8 cellular contexts compared by ENCODE assay signal in the genomic region with DNA sequence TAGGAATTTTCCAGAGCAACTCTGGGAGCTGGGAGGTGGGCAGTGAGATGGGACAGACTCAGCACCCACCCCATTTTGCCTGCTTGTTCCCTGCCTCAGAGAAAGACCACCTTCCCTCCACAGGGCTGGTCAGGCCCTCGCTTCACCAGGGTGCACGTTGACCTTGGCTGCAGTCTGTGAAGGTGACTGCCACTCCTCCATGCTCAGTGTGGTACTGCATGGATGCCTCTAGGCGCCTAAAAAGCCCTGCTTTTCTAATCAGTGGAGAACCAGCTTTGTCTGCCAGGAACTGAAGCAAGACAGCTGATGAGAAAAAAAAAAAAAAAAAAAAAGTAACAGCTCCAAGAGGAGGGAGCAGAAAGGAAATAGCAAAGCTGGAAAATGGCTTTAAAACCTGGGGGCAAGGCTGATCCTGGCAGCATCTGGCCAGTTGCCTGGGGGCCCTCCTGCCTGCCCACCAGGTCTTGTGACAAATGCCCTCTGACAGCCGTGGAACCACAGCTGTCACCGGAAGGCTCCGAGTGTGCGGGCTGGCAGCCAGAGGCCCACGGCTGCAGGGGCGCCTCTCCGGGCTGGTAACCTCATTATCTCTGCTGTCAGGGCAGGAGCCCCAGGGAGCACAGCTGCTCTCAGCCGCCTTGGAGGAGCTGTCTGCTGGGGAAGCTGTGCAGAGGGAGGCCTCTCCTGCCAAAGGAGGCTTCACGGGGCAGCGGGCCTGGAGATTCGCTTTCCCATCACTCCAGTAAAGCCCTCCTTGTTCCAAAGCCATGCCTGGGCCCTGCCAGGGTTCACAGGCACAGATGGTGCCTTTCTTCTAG. TPM values are rescaled to one million over a fixed set of nuclear protein-coding genes. Genes with fewer than 3 reads are reported as not detected.
A peak's percentile ranks its signal among the peaks of the same experiment; 100 is the strongest.
DNase-seq lines count a peak whose midpoint lies in the region; TF ChIP-seq lines count a peak whose summit lies in the region.

No MANE protein-coding gene starts in this region.

- no peaks in the 10 kb centered on the region for H3K9me3 Mint-ChIP-seq in H9

- no peak for TF ChIP-seq POLR2A in prostate gland (IDR thresholded peaks at IDR 0.05)

- no peak overlapping the region for H2AK5ac ChIP-seq in H9 (ENCODE audit: insufficient read length, low read length)

- H3K4ac ChIP-seq in H9 (ENCODE audit: low read depth, low read length), result no peak overlapping the region

- H3K9me3 ChIP-seq in H9 (ENCODE audit: control insufficient read depth, low read depth, low read length) (no peaks in the 10 kb centered on the region), prostate gland (no peaks in the 10 kb centered on the region)

- H2BK5ac ChIP-seq in H9 (ENCODE audit: insufficient read length, low read length), result no peak overlapping the region

- peaks cover 2% of the 10 kb centered on the region; the same call in 1 of the 2 replicates for H3K27me3 Mint-ChIP-seq in H9 (ENCODE audit: low read depth)

- POLR2A ChIA-PET in RWPE1 (lab: Yijun Ruan, JAX; ENCODE audit: low non-redundant PET) (no interaction called here), GM10248 (lab: Yijun Ruan, JAX) (interaction anchor here (0.7 kb wide), 1 partner anchor 165 kb away, joined by 3 read pairs; no protein-coding TSS in a partner anchor)

- H2BK15ac ChIP-seq in H9 (ENCODE audit: low read depth, low read length), result no peak overlapping the region

- H3K9ac ChIP-seq in H9 (ENCODE audit: extremely low read depth, insufficient read length, low read length), result no peak overlapping the region

- H2BK120ac ChIP-seq in H9 (ENCODE audit: low read depth, low read length, poor library complexity, severe bottlenecking), result no peak overlapping the region

- peaks cover 62 to 69% of the 10 kb centered on the region in 2 experiments for H3K4me1 Mint-ChIP-seq in H9

- intact Hi-C loops in prostate gland (cut with DNase I), result no loop called here

- no peak overlapping the region for H3K4me2 ChIP-seq in H9 (ENCODE audit: insufficient read depth, insufficient read length, low read length)

- H2BK20ac ChIP-seq in H9 (ENCODE audit: low read depth, low read length, poor library complexity, severe bottlenecking), result no peak overlapping the region

- H2BK12ac ChIP-seq in H9 (ENCODE audit: insufficient read length, low read depth, low read length), result no peak overlapping the region

- H3K4me3 ChIP-seq in prostate gland, result no peak overlapping the region

- H4K8ac ChIP-seq in H9 (replicated peaks; ENCODE audit: insufficient read length, low read depth, low read length), result no peak overlapping the region

- H3K14ac ChIP-seq in H9 (ENCODE audit: insufficient read depth, low read length), result no peak overlapping the region

- H3K4me3 Mint-ChIP-seq in H9, result no peak overlapping the region; a peak in 1 of 5 replicates

- H3K56ac ChIP-seq in H9 (ENCODE audit: insufficient read length, low read depth, low read length), result no peak overlapping the region

- H3K79me1 ChIP-seq in H9 (ENCODE audit: insufficient read depth, low read depth, low read length, poor library complexity, severe bottlenecking), result no peaks in the 10 kb centered on the region

- peaks cover 0 to 6% (median 0%) of the 10 kb centered on the region in 3 experiments; a peak in 1 of 7 replicates for H3K36me3 Mint-ChIP-seq in H9 (ENCODE audit: insufficient read depth in 1 of 3, low read depth in 3 of 3)

- no peak overlapping the region for H3T11ph ChIP-seq in H9 (ENCODE audit: low read length)

- no peaks in the 10 kb centered on the region for H3K36me3 ChIP-seq in prostate gland

- no CpG with 5 or more reads among the region's 14 CpGs for whole genome bisulfite sequencing in H9 (ENCODE audit: extremely low coverage, insufficient read length, low lambda C conversion rate)
- 14% methylated on average over 13 of the region's 14 CpGs for WGBS in prostate gland

- CTCF ChIA-PET in RWPE1 (lab: Yijun Ruan, JAX) (no interaction called here), GM10248 (lab: Yijun Ruan, JAX) (interaction anchor here (1.2 to 1.9 kb wide), 4 partner anchors 11 to 239 kb away, joined by 3 to 8 read pairs (median 4); no protein-coding TSS in a partner anchor)

- H4K5ac ChIP-seq in H9 (ENCODE audit: insufficient read length, low read depth, low read length), result no peak overlapping the region

- no peaks in the 10 kb centered on the region for H4K20me1 ChIP-seq in H9 (ENCODE audit: control insufficient read depth, insufficient read depth, insufficient read length)

- H3K79me2 ChIP-seq in H9 (ENCODE audit: insufficient read depth, low read length), result no peaks in the 10 kb centered on the region

- H3K23me2 ChIP-seq in H9 (ENCODE audit: insufficient read length, low read depth, low read length, poor library complexity, severe bottlenecking), result peaks cover 6% of the 10 kb centered on the region

- DNase-seq in Ammon's horn (ENCODE audit: low spot score) (peak; percentile 81), H9 (no peak), RWPE1 (ENCODE audit: low spot score) (no peak), germinal center (ENCODE audit: low spot score) (peak; percentile 46), prostate gland (ENCODE audit: low spot score) (no peak), NCI-H2196 treated with DMSO at 0.1 percent for 48 hours (lab: John Stamatoyannopoulos, UW; ENCODE audit: unreplicated experiment) (no peak), GM10248 (ENCODE audit: extremely low spot score) (no peak), cortex of kidney (lab: John Stamatoyannopoulos, UW) (no peak)

- H4K91ac ChIP-seq in H9 (ENCODE audit: insufficient read length, low read depth, low read length), result no peak overlapping the region

- H2AFZ ChIP-seq in H9 (ENCODE audit: low read length), result no peak overlapping the region

- H3K27ac ChIP-seq in H9 (ENCODE audit: insufficient read length, low read depth, low read length) (no peak overlapping the region), RWPE1 (peak overlapping the region; percentile 27; the same call in 1 of the 2 replicates), prostate gland (peak overlapping the region; percentile 1 to 30)

- H3K23ac ChIP-seq in H9 (ENCODE audit: insufficient read length, low read depth, low read length), result no peak overlapping the region

- peak overlapping the region; percentile 77 for H3K18ac ChIP-seq in H9 (ENCODE audit: insufficient read length, low read depth, low read length)

- H3K27me3 ChIP-seq in H9 (ENCODE audit: insufficient read depth, low read length) (no peaks in the 10 kb centered on the region), prostate gland (replicated peaks; ENCODE audit: insufficient read depth) (no peaks in the 10 kb centered on the region)

- no peak for TF ChIP-seq CTCF in H9 (conservative IDR thresholded peaks at IDR 0.05)
- TF ChIP-seq CTCF in RWPE1 (conservative IDR thresholded peaks at IDR 0.05; ENCODE audit: low read depth), result no peak
- TF ChIP-seq CTCF in prostate gland (IDR thresholded peaks at IDR 0.05), result no peak
- no peak for TF ChIP-seq CTCF in GM10248 (IDR thresholded peaks at IDR 0.05; ENCODE audit: control extremely low read depth, extremely low read depth, low read depth, missing control alignments)

- H3K4me1 ChIP-seq in H9 (ENCODE audit: insufficient read depth, low read length) (peaks cover 27% of the 10 kb centered on the region; the same call in 1 of the 2 replicates), prostate gland (replicated peaks) (no peaks in the 10 kb centered on the region)

- peak overlapping the region; percentile 44 to 86 (median 57); a peak in 2 of 7 replicates for H3K27ac Mint-ChIP-seq in H9

RNA-seq across cellular contexts. Expression of a gene that starts 13.7 kb away (rescaled TPM):
- total RNA-seq in H9 (2021), result 0.88 and 1.3 TPM in 2 replicates
- 1 to 10 TPM; 3.7 to 6.4 TPM for total RNA-seq in prostate gland

Comparison
In these comparisons a context has a peak if more than half of its experiments do, and no peak if none do; other contexts are left out.
1. DNase-seq: peak in Ammon's horn (single experiment) and germinal center (single experiment); none in H9 (single experiment), RWPE1 (single experiment), prostate gland (single experiment), NCI-H2196 treated with DMSO at 0.1 percent for 48 hours (single experiment), GM10248 (single experiment) and cortex of kidney (single experiment).